24 cellular contexts compared by ENCODE assay signal in the genomic region with DNA sequence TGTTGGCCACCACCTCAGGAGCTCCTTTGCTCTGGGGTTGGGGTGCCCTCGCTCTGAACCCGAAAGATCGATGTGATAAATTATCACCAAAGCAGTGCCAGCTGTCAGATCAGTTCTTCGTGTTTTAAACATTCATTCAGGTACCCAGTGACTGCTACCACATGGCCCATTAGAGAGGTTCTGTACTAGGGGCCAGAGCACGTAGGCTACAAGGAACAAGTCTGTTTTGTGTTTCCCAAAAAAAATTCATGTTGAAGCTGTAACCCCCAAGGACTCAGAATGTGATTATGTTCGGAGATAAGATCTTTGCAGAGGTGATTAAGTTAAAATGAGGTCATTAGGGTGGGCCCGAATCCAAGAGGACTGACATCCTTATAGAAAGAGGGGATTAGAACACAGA.
"Had no signal": no experiment of that assay in that cellular context is flagged by ENCODE, and none has a peak within 500 bp of the region (broad histone marks: within the 10 kb centered on the region; RNA-seq: fewer than 3 reads in every experiment).

No MANE protein-coding gene starts in this region.

- H3K36me3 ChIP-seq: left ventricle myocardium inferior, ovary, prostate gland, suprapubic skin, thoracic aorta, tibial artery, uterus had no signal

- H3K4me1 ChIP-seq: left ventricle myocardium inferior, prostate gland, suprapubic skin, tibial artery, uterus had no signal

- H3K27ac Mint-ChIP-seq: naive thymus-derived CD4-positive, alpha-beta T cell; natural killer cell treated with Interleukin-12 subunit alpha and Interleukin-12 subunit beta and Interleukin-15 and Interleukin-18, amount 100 ng/mL, for 72 hours; stimulated activated naive CD8-positive, alpha-beta T cell treated with anti-CD3 and anti-CD28 coated beads, Interleukin-15, Interleukin-2, amounts not matched to agents 100 ng/mL and 50 ng/mL, for 24 hours had no signal

- H3K27me3 ChIP-seq: ovary, uterus had no signal

- H3K9me3 ChIP-seq: mucosa of descending colon, ovary, prostate gland, suprapubic skin, thoracic aorta, uterus had no signal

- DNase-seq: islet precursor cell; left ventricle myocardium inferior; midbrain; mucosa of descending colon; naive thymus-derived CD4-positive, alpha-beta T cell; ovary; retina; right cardiac atrium; stimulated activated CD4-positive, alpha-beta T cell treated with anti-CD3 and anti-CD28 coated beads, Interleukin-12 subunit alpha, Interleukin-12 subunit beta, amount 100 ng/mL, for 4 hours; stimulated activated CD4-positive, alpha-beta T cell treated with anti-CD3 and anti-CD28 coated beads, Interleukin-15, amount 100 ng/mL, for 24 hours; stimulated activated CD4-positive, alpha-beta T cell treated with anti-CD3 and anti-CD28 coated beads, Interleukin-2, amount 100 ng/mL, for 24 hours; stimulated activated CD4-positive, alpha-beta T cell treated with anti-CD3 and anti-CD28 coated beads, Interleukin-4, amount 100 ng/mL, for 1 hour; stimulated activated naive CD4-positive, alpha-beta T cell; tibial artery; trophoblast cell; uterus had no signal

- H3K36me3 Mint-ChIP-seq: natural killer cell treated with Interleukin-12 subunit alpha and Interleukin-12 subunit beta and Interleukin-15 and Interleukin-18, amount 100 ng/mL, for 72 hours had no signal

- H3K9me3 Mint-ChIP-seq: natural killer cell treated with Interleukin-12 subunit alpha and Interleukin-12 subunit beta and Interleukin-15 and Interleukin-18, amount 100 ng/mL, for 72 hours had no signal

- H3K4me3 ChIP-seq: left ventricle myocardium inferior, lung, mucosa of descending colon, ovary, prostate gland, skin epidermis, suprapubic skin, thoracic aorta, tibial artery, uterus had no signal

- H3K27me3 Mint-ChIP-seq: stimulated activated naive CD8-positive, alpha-beta T cell treated with anti-CD3 and anti-CD28 coated beads, Interleukin-15, Interleukin-2, amounts not matched to agents 100 ng/mL and 50 ng/mL, for 24 hours had no signal

- H3K27ac ChIP-seq: left ventricle myocardium inferior, ovary, prostate gland, skin epidermis, suprapubic skin, thoracic aorta, tibial artery, uterus had no signal

- H3K4me3 Mint-ChIP-seq: natural killer cell treated with Interleukin-12 subunit alpha and Interleukin-12 subunit beta and Interleukin-15 and Interleukin-18, amount 100 ng/mL, for 72 hours; stimulated activated naive CD8-positive, alpha-beta T cell treated with anti-CD3 and anti-CD28 coated beads, Interleukin-15, Interleukin-2, amounts not matched to agents 100 ng/mL and 50 ng/mL, for 24 hours had no signal

- ATAC-seq: mucosa of descending colon; naive thymus-derived CD4-positive, alpha-beta T cell; natural killer cell treated with Interleukin-12 subunit alpha and Interleukin-12 subunit beta and Interleukin-15 and Interleukin-18, amount 100 ng/mL, for 72 hours; right cardiac atrium; sciatic nerve had no signal
